9 cellular contexts compared by ENCODE assay signal in the genomic region with DNA sequence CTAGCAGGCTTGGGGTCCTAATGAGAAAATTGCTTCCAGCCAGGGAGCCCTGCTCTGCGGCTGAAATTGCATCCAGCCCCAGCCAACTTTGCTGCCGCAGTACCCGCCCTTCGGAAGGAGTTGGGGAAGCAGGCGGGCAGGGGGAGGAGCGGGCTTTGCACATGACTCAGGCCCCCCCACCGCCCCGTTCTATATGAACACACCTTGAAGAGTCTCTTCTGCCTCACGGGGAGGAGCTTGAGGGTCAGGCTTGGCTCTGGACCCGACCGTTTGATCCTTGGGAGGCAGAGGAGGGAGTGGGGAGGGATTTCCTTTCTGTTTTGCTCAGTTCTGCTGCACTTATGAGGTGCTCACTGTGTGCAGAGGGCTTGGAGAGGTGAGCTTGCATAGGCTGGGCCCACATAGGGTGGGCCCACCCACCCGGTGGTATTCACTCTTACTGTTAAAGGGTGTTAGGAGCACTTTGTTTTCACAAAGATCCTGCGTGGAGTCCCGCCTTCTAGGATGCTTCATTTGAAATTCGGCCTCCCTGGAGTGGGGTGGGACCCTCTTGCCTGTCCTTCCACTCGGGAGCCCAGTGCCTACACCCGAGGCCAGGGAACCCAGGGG. TPM values are rescaled to one million over a fixed set of nuclear protein-coding genes. Genes with fewer than 3 reads are reported as not detected.
DNase-seq lines count a peak whose midpoint lies in the region; ATAC-seq, FAIRE-seq and TF ChIP-seq lines count a peak whose summit lies in the region.
"Had no signal": no experiment of that assay in that cellular context is flagged by ENCODE, and none has a peak within 500 bp of the region (broad histone marks: within the 10 kb centered on the region; RNA-seq: fewer than 3 reads in every experiment).

No MANE protein-coding gene starts in this region.

- ATAC-seq in RWPE2 (ENCODE audit: low read depth) (peak; percentile 73), pancreas (peak in 1 of 4 donors; percentile 2), GM21723 (IDR thresholded peaks at IDR 0.05; ENCODE audit: unreplicated experiment) (no peak)
- ATAC-seq: stimulated activated memory B cell treated with anti-CD40 and anti-IgM and Interleukin-4, amounts not matched to agents 10 μg/mL and 1 μg/mL and 100 μg/mL, for 72 hours had no signal

- H3K36me3 ChIP-seq in BLaER1 (peaks cover 10% of the 10 kb centered on the region; the same call in 1 of the 2 replicates), RWPE2 (ENCODE audit: low read depth) (no peaks in the 10 kb centered on the region), pancreas (no peaks in the 10 kb centered on the region)

- H3K4me1 ChIP-seq in BLaER1 (peaks cover 85% of the 10 kb centered on the region), RWPE2 (ENCODE audit: insufficient read depth, poor library complexity, severe bottlenecking) (peaks cover 62% of the 10 kb centered on the region), pancreas (peaks cover 23 to 38% (median 38%) of the 10 kb centered on the region in 3 donors)

- intact Hi-C loops in pancreas (cut with DNase I) (no loop called here), posterior cingulate gyrus (cut with DNase I) (no loop called here)

- WGBS in pancreas, 2 donors = 74 to 76% methylated on average over 17 of the region's 17 CpGs

- H3K27me3 ChIP-seq in BLaER1 = no peaks in the 10 kb centered on the region
- no peaks in the 10 kb centered on the region for H3K27me3 ChIP-seq in RWPE2 (ENCODE audit: insufficient read depth, poor library complexity, severe bottlenecking)
- H3K27me3 ChIP-seq in pancreas = no peaks in the 10 kb centered on the region

- DNase-seq in RWPE2 (ENCODE audit: low spot score) = peak; percentile 97
- DNase-seq in fibroblast of the aortic adventitia (ENCODE audit: low read depth) = peak; percentile 78
- DNase-seq in pancreas = no peak
- no peak for DNase-seq in amygdala (lab: John Stamatoyannopoulos, UW)
- DNase-seq in posterior cingulate gyrus = no peak
- no peak for DNase-seq in SIG-M5 (lab: John Stamatoyannopoulos, UW)

- peak overlapping the region; percentile 71; the same call in 1 of the 2 replicates for H3K4me2 ChIP-seq in BLaER1

- H3K9me3 ChIP-seq in BLaER1 = no peaks in the 10 kb centered on the region
- H3K9me3 ChIP-seq in RWPE2 (ENCODE audit: severe bottlenecking) = no peaks in the 10 kb centered on the region
- H3K9me3 ChIP-seq in pancreas = no peaks in the 10 kb centered on the region

- TF ChIP-seq CTCF in RWPE2 (IDR thresholded peaks at IDR 0.05; ENCODE audit: poor library complexity, severe bottlenecking) (no peak), fibroblast of the aortic adventitia (IDR thresholded peaks at IDR 0.05; ENCODE audit: insufficient read depth, low read length) (no peak), pancreas (IDR thresholded peaks at IDR 0.05) (no peak)

- no peak overlapping the region for H3K9ac ChIP-seq in BLaER1

- FAIRE-seq in pancreas (lab: Jason Lieb, UNC) = no peak

- H3K4me3 ChIP-seq in BLaER1 (no peak overlapping the region), RWPE2 (ENCODE audit: severe bottlenecking) (no peak overlapping the region), fibroblast of the aortic adventitia (ENCODE audit: low read depth, low read length) (peak overlapping the region; percentile 49), pancreas (no peak overlapping the region)

- peak overlapping the region; percentile 64; the same call in 1 of the 2 replicates for H3K27ac ChIP-seq in BLaER1
- peak overlapping the region; percentile 98 for H3K27ac ChIP-seq in RWPE2 (ENCODE audit: poor library complexity, severe bottlenecking)
- peak overlapping the region; percentile 83 to 90 (median 85) for H3K27ac ChIP-seq in pancreas

- H4K20me1 ChIP-seq in BLaER1 = peaks cover 99% of the 10 kb centered on the region

RNA-seq across cellular contexts. Expression of gene LYL1, which starts 46.5 kb away (rescaled TPM):
- 0.63 and 1.4 TPM in 2 replicates for total RNA-seq in fibroblast of the aortic adventitia (ENCODE audit: low replicate concordance)
- 1 to 10 TPM in 4 of 6 donors, under 1 TPM in 2; 0.51 to 5.5 (median 1.7) TPM for total RNA-seq in pancreas
- polyA plus RNA-seq in pancreas = 1 to 10 TPM; 2.6 to 3.6 TPM

Comparison
In these comparisons a context has a peak if more than half of its experiments do, and no peak if none do; other contexts are left out.
1. DNase-seq: peak in RWPE2 (single experiment) and fibroblast of the aortic adventitia (single experiment); none in pancreas (0 of 6), amygdala (0 of 56), posterior cingulate gyrus (0 of 10) and SIG-M5 (single experiment).
2. Peak in every context shown above with its lines, with median percentiles within 50 percentile points of each other: H3K27ac ChIP-seq.